8 cellular contexts compared by ENCODE assay signal in the genomic region with DNA sequence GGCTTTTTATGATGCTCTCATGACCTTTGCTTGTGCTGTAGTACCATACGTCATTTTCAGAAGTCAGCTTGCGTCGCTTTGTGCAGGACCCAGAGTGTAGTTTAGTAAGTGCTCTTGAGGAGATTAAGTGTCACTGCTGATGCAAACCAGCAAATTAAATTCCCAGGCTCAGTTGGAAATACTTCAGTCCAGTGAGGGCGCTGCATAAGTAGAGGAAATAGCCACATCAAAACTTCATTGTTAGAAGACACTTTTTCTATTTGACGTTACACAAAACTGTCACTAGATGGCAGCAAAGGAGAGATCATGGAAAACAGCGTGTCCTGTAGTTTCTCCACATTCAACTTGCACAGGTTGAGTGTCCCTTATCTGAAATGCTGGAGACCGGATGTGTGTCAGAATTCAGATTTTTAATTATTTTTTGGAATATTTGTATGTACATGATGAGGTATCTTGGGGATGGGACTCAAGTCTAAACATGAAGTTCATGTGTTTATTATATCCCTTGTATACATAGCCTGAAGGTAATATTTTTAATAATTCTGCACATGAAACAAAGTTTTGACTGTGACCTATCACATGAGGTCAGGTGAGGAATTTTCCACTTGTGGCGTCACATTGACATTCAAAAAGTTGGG. TPM values are rescaled to one million over a fixed set of nuclear protein-coding genes. Genes with fewer than 3 reads are reported as not detected.
DNase-seq lines count a peak whose midpoint lies in the region; ATAC-seq, FAIRE-seq and TF ChIP-seq lines count a peak whose summit lies in the region.

No MANE protein-coding gene starts in this region.

- intact Hi-C loops in right lobe of liver (cut with DNase I), result no loop called here

- H3K36me3 ChIP-seq in HEK293 (ENCODE audit: control insufficient read depth in 2 of 2, insufficient read depth in 1 of 2, low read length in 2 of 2), result no peaks in the 10 kb centered on the region
- H3K36me3 ChIP-seq in right lobe of liver, result no peaks in the 10 kb centered on the region

- peak; percentile 98 to 99 (median 98) for ATAC-seq in right lobe of liver

- CTCF ChIA-PET in HEK293 (lab: Yijun Ruan, JAX), result interaction anchor here (0.6 to 1.6 kb wide), 10 partner anchors 10 to 265 kb away, joined by 3 to 11 read pairs (median 3); no protein-coding TSS in a partner anchor

- TF ChIP-seq POLR2A in right lobe of liver (IDR thresholded peaks at IDR 0.05), result no peak

- TF ChIP-seq CTCF in HEK293 (tag by site-specific recombination; IDR thresholded peaks at IDR 0.05) (peak; percentile 88), right lobe of liver (IDR thresholded peaks at IDR 0.05) (peak; percentile 76 to 93 (median 85))

- no peaks in the 10 kb centered on the region for H3K4me1 ChIP-seq in HEK293 (ENCODE audit: control insufficient read depth, insufficient read depth, low read length)
- H3K4me1 ChIP-seq in right lobe of liver, result peaks cover 0 to 15% (median 2%) of the 10 kb centered on the region in 4 donors

- POLR2A ChIA-PET in HEK293 (lab: Yijun Ruan, JAX), result no interaction called here

- H3K27ac ChIP-seq in HEK293 (ENCODE audit: extremely low read depth, low read depth, low read length) (no peak overlapping the region), right lobe of liver (no peak overlapping the region)

- peak; percentile 26 for DNase-seq in stimulated activated CD4-positive, alpha-beta T cell treated with anti-CD3 and anti-CD28 coated beads, Interleukin-4, amount 100 ng/mL, for 24 hours
- DNase-seq in stimulated activated CD4-positive, alpha-beta T cell treated with anti-CD3 and anti-CD28 coated beads, Interleukin-12 subunit alpha, Interleukin-12 subunit beta, amount 100 ng/mL, for 4 hours, result no peak
- DNase-seq in M059J (ENCODE audit: low read depth) (peak; percentile 86), RCC 7860 (ENCODE audit: low spot score) (peak; percentile 83), right lobe of liver (peak in 1 of 3 donors; percentile 47), urothelium cell line (ENCODE audit: low spot score) (peak; percentile 78)

- FAIRE-seq in RCC 7860 (lab: Jason Lieb, UNC) (peak; percentile 92), colon (lab: Jason Lieb, UNC) (peak; percentile 51), urothelium cell line (lab: Jason Lieb, UNC) (peak; percentile 35)

- no peaks in the 10 kb centered on the region for H3K9me3 ChIP-seq in HEK293 (ENCODE audit: control insufficient read depth, insufficient read depth, low read depth, low read length)
- no peaks in the 10 kb centered on the region for H3K9me3 ChIP-seq in right lobe of liver

- H3K27me3 ChIP-seq in right lobe of liver, result no peaks in the 10 kb centered on the region

- H3K4me3 ChIP-seq in HEK293 (ENCODE audit: low read depth, low read length), result no peak overlapping the region
- no peak overlapping the region for H3K4me3 ChIP-seq in right lobe of liver

- WGBS in right lobe of liver (ENCODE audit: insufficient coverage, low coverage, low lambda C conversion rate, missing lambda C conversion rate), result 9% methylated on average over 8 of the region's 8 CpGs

TF ChIP-seq in HEK293, 187 proteins besides CTCF, POLR2A, EP300 and RAD21 (continues in another document):
- TF ChIP-seq PRDM1 (tag by site-specific recombination; IDR thresholded peaks at IDR 0.05), result peak; percentile 65; the same call in 1 of the 2 replicates
- no peak for TF ChIP-seq BCL11B (tag by site-specific recombination; IDR thresholded peaks at IDR 0.05; ENCODE audit: low read depth)
- TF ChIP-seq ZNF677 (tag by site-specific recombination; IDR thresholded peaks at IDR 0.05), result no peak
- TF ChIP-seq HOXD13 (CRISPR knock-in tag; IDR thresholded peaks at IDR 0.05; ENCODE audit: borderline replicate concordance), result no peak
- TF ChIP-seq YY1 (tag by site-specific recombination; IDR thresholded peaks at IDR 0.05), result no peak
- TF ChIP-seq BCL11A (tag by site-specific recombination; IDR thresholded peaks at IDR 0.05; ENCODE audit: low read depth), result no peak
- TF ChIP-seq ZNF335 (tag by site-specific recombination; conservative IDR thresholded peaks at IDR 0.05), result peak; percentile 56
- no peak for TF ChIP-seq ZNF169 (tag by site-specific recombination; IDR thresholded peaks at IDR 0.05)
- TF ChIP-seq, protein P1, sequence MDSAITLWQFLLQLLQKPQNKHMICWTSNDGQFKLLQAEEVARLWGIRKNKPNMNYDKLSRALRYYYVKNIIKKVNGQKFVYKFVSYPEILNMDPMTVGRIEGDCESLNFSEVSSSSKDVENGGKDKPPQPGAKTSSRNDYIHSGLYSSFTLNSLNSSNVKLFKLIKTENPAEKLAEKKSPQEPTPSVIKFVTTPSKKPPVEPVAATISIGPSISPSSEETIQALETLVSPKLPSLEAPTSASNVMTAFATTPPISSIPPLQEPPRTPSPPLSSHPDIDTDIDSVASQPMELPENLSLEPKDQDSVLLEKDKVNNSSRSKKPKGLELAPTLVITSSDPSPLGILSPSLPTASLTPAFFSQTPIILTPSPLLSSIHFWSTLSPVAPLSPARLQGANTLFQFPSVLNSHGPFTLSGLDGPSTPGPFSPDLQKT (IDR thresholded peaks at IDR 0.05; ENCODE audit: borderline replicate concordance, low read depth, low read length), result no peak
- no peak for TF ChIP-seq ZNF292 (tag by site-specific recombination; IDR thresholded peaks at IDR 0.05; ENCODE audit: borderline replicate concordance, low read depth)
- TF ChIP-seq ZNF114 (tag by site-specific recombination; IDR thresholded peaks at IDR 0.05), result no peak
- TF ChIP-seq ZNF670 (tag by site-specific recombination; IDR thresholded peaks at IDR 0.05; ENCODE audit: low read depth), result no peak
- TF ChIP-seq ZNF133 (tag by site-specific recombination; IDR thresholded peaks at IDR 0.05), result no peak
- no peak for TF ChIP-seq ZNF324 (tag by site-specific recombination; IDR thresholded peaks at IDR 0.05)
- TF ChIP-seq, protein P2, sequence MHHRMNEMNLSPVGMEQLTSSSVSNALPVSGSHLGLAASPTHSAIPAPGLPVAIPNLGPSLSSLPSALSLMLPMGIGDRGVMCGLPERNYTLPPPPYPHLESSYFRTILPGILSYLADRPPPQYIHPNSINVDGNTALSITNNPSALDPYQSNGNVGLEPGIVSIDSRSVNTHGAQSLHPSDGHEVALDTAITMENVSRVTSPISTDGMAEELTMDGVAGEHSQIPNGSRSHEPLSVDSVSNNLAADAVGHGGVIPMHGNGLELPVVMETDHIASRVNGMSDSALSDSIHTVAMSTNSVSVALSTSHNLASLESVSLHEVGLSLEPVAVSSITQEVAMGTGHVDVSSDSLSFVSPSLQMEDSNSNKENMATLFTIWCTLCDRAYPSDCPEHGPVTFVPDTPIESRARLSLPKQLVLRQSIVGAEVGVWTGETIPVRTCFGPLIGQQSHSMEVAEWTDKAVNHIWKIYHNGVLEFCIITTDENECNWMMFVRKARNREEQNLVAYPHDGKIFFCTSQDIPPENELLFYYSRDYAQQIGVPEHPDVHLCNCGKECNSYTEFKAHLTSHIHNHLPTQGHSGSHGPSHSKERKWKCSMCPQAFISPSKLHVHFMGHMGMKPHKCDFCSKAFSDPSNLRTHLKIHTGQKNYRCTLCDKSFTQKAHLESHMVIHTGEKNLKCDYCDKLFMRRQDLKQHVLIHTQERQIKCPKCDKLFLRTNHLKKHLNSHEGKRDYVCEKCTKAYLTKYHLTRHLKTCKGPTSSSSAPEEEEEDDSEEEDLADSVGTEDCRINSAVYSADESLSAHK (tag by site-specific recombination; IDR thresholded peaks at IDR 0.05), result no peak
- TF ChIP-seq ZNF2 (tag by site-specific recombination; IDR thresholded peaks at IDR 0.05), result peak; percentile 48; the same call in 1 of the 2 replicates
- TF ChIP-seq ZNF16 (tag by site-specific recombination; IDR thresholded peaks at IDR 0.05; ENCODE audit: low read depth), result no peak
- no peak for TF ChIP-seq ZNF549 (tag by site-specific recombination; IDR thresholded peaks at IDR 0.05)
- no peak for TF ChIP-seq ZNF544 (tag by site-specific recombination; IDR thresholded peaks at IDR 0.05)
- TF ChIP-seq KLF7 (tag by site-specific recombination; IDR thresholded peaks at IDR 0.05; ENCODE audit: borderline replicate concordance), result no peak
- TF ChIP-seq ZNF76 (tag by site-specific recombination; IDR thresholded peaks at IDR 0.05; ENCODE audit: borderline replicate concordance, low read depth), result no peak
- TF ChIP-seq OSR2 (tag by site-specific recombination; IDR thresholded peaks at IDR 0.05), result peak; percentile 54; the same call in 1 of the 2 replicates
- TF ChIP-seq, protein P3, sequence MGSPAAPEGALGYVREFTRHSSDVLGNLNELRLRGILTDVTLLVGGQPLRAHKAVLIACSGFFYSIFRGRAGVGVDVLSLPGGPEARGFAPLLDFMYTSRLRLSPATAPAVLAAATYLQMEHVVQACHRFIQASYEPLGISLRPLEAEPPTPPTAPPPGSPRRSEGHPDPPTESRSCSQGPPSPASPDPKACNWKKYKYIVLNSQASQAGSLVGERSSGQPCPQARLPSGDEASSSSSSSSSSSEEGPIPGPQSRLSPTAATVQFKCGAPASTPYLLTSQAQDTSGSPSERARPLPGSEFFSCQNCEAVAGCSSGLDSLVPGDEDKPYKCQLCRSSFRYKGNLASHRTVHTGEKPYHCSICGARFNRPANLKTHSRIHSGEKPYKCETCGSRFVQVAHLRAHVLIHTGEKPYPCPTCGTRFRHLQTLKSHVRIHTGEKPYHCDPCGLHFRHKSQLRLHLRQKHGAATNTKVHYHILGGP (tag by site-specific recombination; IDR thresholded peaks at IDR 0.05), result no peak
- TF ChIP-seq YY2 (tag by site-specific recombination; IDR thresholded peaks at IDR 0.05), result no peak
- 0 out of 2 replicates have a peak, but pooled peaks have one; percentile 19 for TF ChIP-seq SP7 (tag by site-specific recombination; IDR thresholded peaks at IDR 0.05)
- TF ChIP-seq ZNF707 (tag by site-specific recombination; IDR thresholded peaks at IDR 0.05), result no peak

RNA-seq across cellular contexts. Expression of a gene that starts 7.9 kb away (rescaled TPM):
- 22.9 and 25.5 TPM in 2 replicates for total RNA-seq in M059J (2014; rRNA removed; shearing (Covaris generic))
- total RNA-seq in right lobe of liver, result 10 to 100 TPM; 10.3 to 25.2 (median 12.2) TPM

RNA-seq across cellular contexts. Expression of a gene that starts 30.0 kb away (rescaled TPM):
- total RNA-seq in M059J (2014; rRNA removed; shearing (Covaris generic)), result 38.0 and 38.8 TPM in 2 replicates
- 10 to 100 TPM in 5 of 6 experiments, 1 to 10 TPM in 1; 5.3 to 94.6 (median 71.5) TPM for total RNA-seq in right lobe of liver

RNA-seq across cellular contexts. Expression of a gene that starts 49.0 kb away (rescaled TPM):
- total RNA-seq in M059J (2014; rRNA removed; shearing (Covaris generic)), result 8.4 and 13.4 TPM in 2 replicates
- total RNA-seq in right lobe of liver, result 10 to 100 TPM; 13.6 to 28.5 (median 19.6) TPM
